ENCODE assay signal across 2 cellular contexts in the genomic region with DNA sequence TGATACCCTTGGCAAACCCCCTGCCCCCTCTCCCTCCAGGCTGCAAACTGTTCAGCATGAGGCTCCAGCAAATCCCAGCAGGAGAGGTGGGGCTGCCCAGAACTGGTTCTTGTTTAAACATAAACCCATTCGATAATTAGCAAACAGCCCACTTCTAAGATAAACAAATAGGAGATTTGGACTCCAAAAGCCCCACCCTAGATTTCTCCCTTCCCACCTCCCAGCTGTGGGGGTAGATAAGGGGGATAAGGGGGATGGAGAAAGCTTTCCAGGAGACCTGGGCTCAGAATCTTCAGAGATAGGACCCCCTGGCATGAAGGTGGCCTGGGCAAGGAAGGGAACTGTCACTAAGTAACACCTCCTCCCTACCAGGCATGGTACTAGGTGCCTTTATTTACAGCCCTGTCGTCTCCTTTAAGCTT.
TF ChIP-seq lines count a peak whose summit lies in the region.

No MANE protein-coding gene starts in this region.

TF ChIP-seq in A549, 52 proteins besides CTCF, POLR2A, EP300 and RAD21:
- no peak for TF ChIP-seq CEBPB (IDR thresholded peaks at IDR 0.05)
- TF ChIP-seq RFX5 (IDR thresholded peaks at IDR 0.05) = no peak
- TF ChIP-seq, protein P1, sequence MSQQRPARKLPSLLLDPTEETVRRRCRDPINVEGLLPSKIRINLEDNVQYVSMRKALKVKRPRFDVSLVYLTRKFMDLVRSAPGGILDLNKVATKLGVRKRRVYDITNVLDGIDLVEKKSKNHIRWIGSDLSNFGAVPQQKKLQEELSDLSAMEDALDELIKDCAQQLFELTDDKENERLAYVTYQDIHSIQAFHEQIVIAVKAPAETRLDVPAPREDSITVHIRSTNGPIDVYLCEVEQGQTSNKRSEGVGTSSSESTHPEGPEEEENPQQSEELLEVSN (IDR thresholded peaks at IDR 0.05; ENCODE audit: borderline replicate concordance, low read depth) = no peak
- TF ChIP-seq NFE2L2 (conservative IDR thresholded peaks at IDR 0.05; ENCODE audit: low read length) = no peak
- no peak for TF ChIP-seq RARB (CRISPR knock-in tag; IDR thresholded peaks at IDR 0.05)
- no peak for TF ChIP-seq MAX (IDR thresholded peaks at IDR 0.05)
- no peak for TF ChIP-seq EHMT2 (IDR thresholded peaks at IDR 0.05; ENCODE audit: low read depth)
- TF ChIP-seq GATA3 (IDR thresholded peaks at IDR 0.05; ENCODE audit: borderline replicate concordance) = no peak
- no peak for TF ChIP-seq CBX8 (IDR thresholded peaks at IDR 0.05)
- TF ChIP-seq, protein P2, sequence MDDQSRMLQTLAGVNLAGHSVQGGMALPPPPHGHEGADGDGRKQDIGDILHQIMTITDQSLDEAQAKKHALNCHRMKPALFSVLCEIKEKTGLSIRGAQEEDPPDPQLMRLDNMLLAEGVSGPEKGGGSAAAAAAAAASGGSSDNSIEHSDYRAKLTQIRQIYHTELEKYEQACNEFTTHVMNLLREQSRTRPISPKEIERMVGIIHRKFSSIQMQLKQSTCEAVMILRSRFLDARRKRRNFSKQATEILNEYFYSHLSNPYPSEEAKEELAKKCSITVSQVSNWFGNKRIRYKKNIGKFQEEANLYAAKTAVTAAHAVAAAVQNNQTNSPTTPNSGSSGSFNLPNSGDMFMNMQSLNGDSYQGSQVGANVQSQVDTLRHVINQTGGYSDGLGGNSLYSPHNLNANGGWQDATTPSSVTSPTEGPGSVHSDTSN (IDR thresholded peaks at IDR 0.05) = no peak
- no peak for TF ChIP-seq CHD4 (IDR thresholded peaks at IDR 0.05; ENCODE audit: borderline replicate concordance)
- no peak for TF ChIP-seq FOXS1 (CRISPR knock-in tag; IDR thresholded peaks at IDR 0.05)
- no peak for TF ChIP-seq ZFP36 (IDR thresholded peaks at IDR 0.05; ENCODE audit: borderline replicate concordance, partially characterized antibody)
- no peak for TF ChIP-seq SMC3 (IDR thresholded peaks at IDR 0.05)
- no peak for TF ChIP-seq EHF (CRISPR knock-in tag; IDR thresholded peaks at IDR 0.05)

TF ChIP-seq in Ishikawa, 13 proteins besides CTCF, POLR2A, EP300 and RAD21:
- TF ChIP-seq TEAD4 (IDR thresholded peaks at IDR 0.05) (no peak), TAF1 (IDR thresholded peaks at IDR 0.05; ENCODE audit: low read depth) (no peak), NFIC (IDR thresholded peaks at IDR 0.05) (no peak), CREB1 (IDR thresholded peaks at IDR 0.05; ENCODE audit: low read depth) (no peak), YY1 (IDR thresholded peaks at IDR 0.05; ENCODE audit: low read depth) (no peak), EGR1 (IDR thresholded peaks at IDR 0.05) (no peak), ZBTB7A (IDR thresholded peaks at IDR 0.05; ENCODE audit: low read depth) (peak; percentile 43; the same call in 1 of the 2 replicates), MAX (IDR thresholded peaks at IDR 0.05) (0 out of 2 replicates have a peak, but pooled peaks have one; percentile 2), CEBPB (IDR thresholded peaks at IDR 0.05) (no peak), FOXM1 (IDR thresholded peaks at IDR 0.05; ENCODE audit: borderline replicate concordance, low read depth) (peak; percentile 50; the same call in 1 of the 2 replicates)
- TF ChIP-seq, protein P3, sequence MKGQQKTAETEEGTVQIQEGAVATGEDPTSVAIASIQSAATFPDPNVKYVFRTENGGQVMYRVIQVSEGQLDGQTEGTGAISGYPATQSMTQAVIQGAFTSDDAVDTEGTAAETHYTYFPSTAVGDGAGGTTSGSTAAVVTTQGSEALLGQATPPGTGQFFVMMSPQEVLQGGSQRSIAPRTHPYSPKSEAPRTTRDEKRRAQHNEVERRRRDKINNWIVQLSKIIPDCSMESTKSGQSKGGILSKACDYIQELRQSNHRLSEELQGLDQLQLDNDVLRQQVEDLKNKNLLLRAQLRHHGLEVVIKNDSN (IDR thresholded peaks at IDR 0.05) = no peak
- TF ChIP-seq, protein P4, sequence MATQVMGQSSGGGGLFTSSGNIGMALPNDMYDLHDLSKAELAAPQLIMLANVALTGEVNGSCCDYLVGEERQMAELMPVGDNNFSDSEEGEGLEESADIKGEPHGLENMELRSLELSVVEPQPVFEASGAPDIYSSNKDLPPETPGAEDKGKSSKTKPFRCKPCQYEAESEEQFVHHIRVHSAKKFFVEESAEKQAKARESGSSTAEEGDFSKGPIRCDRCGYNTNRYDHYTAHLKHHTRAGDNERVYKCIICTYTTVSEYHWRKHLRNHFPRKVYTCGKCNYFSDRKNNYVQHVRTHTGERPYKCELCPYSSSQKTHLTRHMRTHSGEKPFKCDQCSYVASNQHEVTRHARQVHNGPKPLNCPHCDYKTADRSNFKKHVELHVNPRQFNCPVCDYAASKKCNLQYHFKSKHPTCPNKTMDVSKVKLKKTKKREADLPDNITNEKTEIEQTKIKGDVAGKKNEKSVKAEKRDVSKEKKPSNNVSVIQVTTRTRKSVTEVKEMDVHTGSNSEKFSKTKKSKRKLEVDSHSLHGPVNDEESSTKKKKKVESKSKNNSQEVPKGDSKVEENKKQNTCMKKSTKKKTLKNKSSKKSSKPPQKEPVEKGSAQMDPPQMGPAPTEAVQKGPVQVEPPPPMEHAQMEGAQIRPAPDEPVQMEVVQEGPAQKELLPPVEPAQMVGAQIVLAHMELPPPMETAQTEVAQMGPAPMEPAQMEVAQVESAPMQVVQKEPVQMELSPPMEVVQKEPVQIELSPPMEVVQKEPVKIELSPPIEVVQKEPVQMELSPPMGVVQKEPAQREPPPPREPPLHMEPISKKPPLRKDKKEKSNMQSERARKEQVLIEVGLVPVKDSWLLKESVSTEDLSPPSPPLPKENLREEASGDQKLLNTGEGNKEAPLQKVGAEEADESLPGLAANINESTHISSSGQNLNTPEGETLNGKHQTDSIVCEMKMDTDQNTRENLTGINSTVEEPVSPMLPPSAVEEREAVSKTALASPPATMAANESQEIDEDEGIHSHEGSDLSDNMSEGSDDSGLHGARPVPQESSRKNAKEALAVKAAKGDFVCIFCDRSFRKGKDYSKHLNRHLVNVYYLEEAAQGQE (IDR thresholded peaks at IDR 0.05; ENCODE audit: low read depth) = no peak
